8 cellular contexts compared by ENCODE assay signal in the genomic region with DNA sequence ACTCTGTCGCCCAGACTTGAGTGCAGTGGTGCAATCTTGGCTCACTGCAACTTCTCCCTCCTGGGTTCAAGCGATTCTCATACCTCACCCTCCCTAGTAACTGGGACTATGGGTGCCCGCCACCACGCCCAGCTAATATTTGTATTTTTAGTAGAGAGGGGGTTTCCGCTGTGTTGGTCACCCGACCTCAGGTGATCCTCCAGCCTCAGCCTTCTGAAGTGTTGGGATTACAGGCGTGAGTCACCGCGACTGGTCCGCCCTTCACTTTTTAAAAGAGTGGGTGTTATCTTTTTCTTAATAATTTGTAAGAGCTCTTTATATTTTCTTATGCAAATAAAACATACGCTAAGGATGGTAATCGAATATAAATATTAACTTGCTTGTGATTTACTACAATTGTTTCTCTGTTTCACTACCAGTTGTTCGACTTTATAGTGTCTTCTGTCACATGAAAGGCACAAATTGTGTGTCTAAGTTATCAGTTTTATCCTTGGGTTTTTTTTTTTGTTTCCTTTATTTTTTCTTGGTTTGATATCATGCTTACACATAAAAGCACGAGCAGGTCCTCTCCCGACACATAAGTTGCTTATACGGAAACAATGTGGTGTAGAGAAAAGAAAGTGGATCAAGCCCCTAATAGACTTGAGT. TPM values are rescaled to one million over a fixed set of nuclear protein-coding genes. Genes with fewer than 3 reads are reported as not detected.
DNase-seq lines count a peak whose midpoint lies in the region; ATAC-seq, FAIRE-seq and TF ChIP-seq lines count a peak whose summit lies in the region.

No MANE protein-coding gene starts in this region.

- no peak for TF ChIP-seq CTCF in kidney (IDR thresholded peaks at IDR 0.05; ENCODE audit: borderline replicate concordance, extremely low read depth, insufficient read depth)
- no peak for TF ChIP-seq CTCF in GM10248 (IDR thresholded peaks at IDR 0.05; ENCODE audit: control extremely low read depth, extremely low read depth, low read depth, missing control alignments)

- H3K4me1 ChIP-seq in kidney (ENCODE audit: control insufficient read depth in 1 of 2, insufficient read depth in 1 of 2, low read depth in 1 of 2, low read length in 2 of 2), result peaks cover 3 to 8% of the 10 kb centered on the region in 2 donors

- CTCF ChIA-PET in activated naive CD4-positive, alpha-beta T cell treated with anti-CD3 and anti-CD28 coated beads for 36 hours (lab: Charles Lee), result no interaction called here
- CTCF ChIA-PET in activated naive CD4-positive, alpha-beta T cell treated with anti-CD3 and anti-CD28 coated beads, Interleukin-2, amount 10 ng/mL, durations not matched to agents 7 days and 5 days (lab: Charles Lee), result no interaction called here
- CTCF ChIA-PET in GM10248 (lab: Yijun Ruan, JAX), result interaction anchor here (0.8 to 1.5 kb wide), 2 partner anchors 9 to 47 kb away, joined by 3 read pairs; no protein-coding TSS in a partner anchor

- H3K4me3 ChIP-seq in kidney (ENCODE audit: low read length in 2 of 2), result peak overlapping the region; percentile 75 to 91

- H3K27me3 Mint-ChIP-seq in activated naive CD4-positive, alpha-beta T cell treated with anti-CD3 and anti-CD28 coated beads for 36 hours (ENCODE audit: low read depth), result no peaks in the 10 kb centered on the region
- H3K27me3 Mint-ChIP-seq in activated naive CD4-positive, alpha-beta T cell treated with anti-CD3 and anti-CD28 coated beads, Interleukin-2, amount 10 ng/mL, durations not matched to agents 7 days and 5 days, result no peaks in the 10 kb centered on the region

- H3K9me3 ChIP-seq in kidney (ENCODE audit: control insufficient read depth in 1 of 2, low read length in 2 of 2), result no peaks in the 10 kb centered on the region

- H3K9ac ChIP-seq in kidney (ENCODE audit: low read length in 2 of 2), result peak overlapping the region; percentile 50 to 98

- FAIRE-seq in kidney (lab: Jason Lieb, UNC), result no peak

- no peak for ATAC-seq in stimulated activated naive CD8-positive, alpha-beta T cell treated with anti-CD3 and anti-CD28 coated beads, Interleukin-15, Interleukin-2, amounts not matched to agents 100 U/mL and 50 U/mL, for 24 hours
- no peak for ATAC-seq in HG02678 (IDR thresholded peaks at IDR 0.05; ENCODE audit: unreplicated experiment)

- peak overlapping the region; percentile 94 for H3K4me3 Mint-ChIP-seq in activated naive CD4-positive, alpha-beta T cell treated with anti-CD3 and anti-CD28 coated beads for 36 hours
- peak overlapping the region; percentile 94 for H3K4me3 Mint-ChIP-seq in activated naive CD4-positive, alpha-beta T cell treated with anti-CD3 and anti-CD28 coated beads, Interleukin-2, amount 10 ng/mL, durations not matched to agents 7 days and 5 days

- H3K9me3 Mint-ChIP-seq in activated naive CD4-positive, alpha-beta T cell treated with anti-CD3 and anti-CD28 coated beads for 36 hours, result no peaks in the 10 kb centered on the region
- H3K9me3 Mint-ChIP-seq in activated naive CD4-positive, alpha-beta T cell treated with anti-CD3 and anti-CD28 coated beads, Interleukin-2, amount 10 ng/mL, durations not matched to agents 7 days and 5 days, result no peaks in the 10 kb centered on the region

- peak; percentile 39 for DNase-seq in activated naive CD4-positive, alpha-beta T cell treated with anti-CD3 and anti-CD28 coated beads for 36 hours
- no peak for DNase-seq in activated naive CD4-positive, alpha-beta T cell (lab: John Stamatoyannopoulos, UW)
- DNase-seq in activated naive CD4-positive, alpha-beta T cell treated with anti-CD3 and anti-CD28 coated beads, Interleukin-2, amount 10 ng/mL, durations not matched to agents 7 days and 5 days, result no peak
- DNase-seq in kidney (no peak), GM10248 (ENCODE audit: extremely low spot score) (no peak), DMS 273 treated with DMSO at 0.1 percent for 48 hours (lab: John Stamatoyannopoulos, UW) (no peak)
- DNase-seq in stimulated activated naive CD8-positive, alpha-beta T cell treated with anti-CD3 and anti-CD28 coated beads, Interleukin-15, Interleukin-2, amounts not matched to agents 100 U/mL and 50 U/mL, for 24 hours, result peak; percentile 44

- POLR2A ChIA-PET in GM10248 (lab: Yijun Ruan, JAX), result interaction anchor here (0.7 kb wide), 1 partner anchor 12 kb away, joined by 3 read pairs; no protein-coding TSS in a partner anchor

- intact Hi-C loops in activated naive CD4-positive, alpha-beta T cell treated with anti-CD3 and anti-CD28 coated beads for 36 hours (cut with micrococcal nuclease), result loop anchor here (5.0 to 10.0 kb wide), 6 partner anchors 1077 to 1953 kb away; a partner anchor contains a TSS
- intact Hi-C loops in kidney (cut with DNase I), result no loop called here

- peak overlapping the region; percentile 97 for H3K27ac Mint-ChIP-seq in activated naive CD4-positive, alpha-beta T cell treated with anti-CD3 and anti-CD28 coated beads for 36 hours
- H3K27ac Mint-ChIP-seq in activated naive CD4-positive, alpha-beta T cell treated with anti-CD3 and anti-CD28 coated beads, Interleukin-2, amount 10 ng/mL, durations not matched to agents 7 days and 5 days, result peak overlapping the region; percentile 97

- peaks cover 21% of the 10 kb centered on the region for H3K36me3 Mint-ChIP-seq in activated naive CD4-positive, alpha-beta T cell treated with anti-CD3 and anti-CD28 coated beads for 36 hours (ENCODE audit: low read depth)
- H3K36me3 Mint-ChIP-seq in activated naive CD4-positive, alpha-beta T cell treated with anti-CD3 and anti-CD28 coated beads, Interleukin-2, amount 10 ng/mL, durations not matched to agents 7 days and 5 days, result peaks cover 20% of the 10 kb centered on the region

- no peaks in the 10 kb centered on the region for H3K36me3 ChIP-seq in kidney (ENCODE audit: control insufficient read depth in 1 of 2, insufficient read depth in 2 of 2, low read length in 2 of 2)

- H3K4me1 Mint-ChIP-seq in activated naive CD4-positive, alpha-beta T cell treated with anti-CD3 and anti-CD28 coated beads for 36 hours (ENCODE audit: low read depth), result peaks cover 10% of the 10 kb centered on the region
- peaks cover 23% of the 10 kb centered on the region for H3K4me1 Mint-ChIP-seq in activated naive CD4-positive, alpha-beta T cell treated with anti-CD3 and anti-CD28 coated beads, Interleukin-2, amount 10 ng/mL, durations not matched to agents 7 days and 5 days

- H3K27ac ChIP-seq in kidney (ENCODE audit: low read depth in 2 of 2, low read length in 2 of 2), result no peak overlapping the region

RNA-seq across cellular contexts. Expression of a gene that starts 1.9 kb away (rescaled TPM):
- 10 to 100 TPM; 91.5 to 91.9 TPM for total RNA-seq in activated naive CD4-positive, alpha-beta T cell treated with anti-CD3 and anti-CD28 coated beads for 36 hours
- total RNA-seq in kidney, result 80.9 TPM
- polyA plus RNA-seq in kidney (ENCODE audit: insufficient read depth, low read depth, low replicate concordance), result 52.7 TPM

Comparison
In these comparisons a context has a peak if more than half of its experiments do, and no peak if none do; other contexts are left out.
1. DNase-seq: peak in activated naive CD4-positive, alpha-beta T cell treated with anti-CD3 and anti-CD28 coated beads for 36 hours (single experiment) and stimulated activated naive CD8-positive, alpha-beta T cell treated with anti-CD3 and anti-CD28 coated beads, Interleukin-15, Interleukin-2, amounts not matched to agents 100 U/mL and 50 U/mL, for 24 hours (single experiment); none in activated naive CD4-positive, alpha-beta T cell (0 of 4), activated naive CD4-positive, alpha-beta T cell treated with anti-CD3 and anti-CD28 coated beads, Interleukin-2, amount 10 ng/mL, durations not matched to agents 7 days and 5 days (single experiment), kidney (single experiment), GM10248 (single experiment) and DMS 273 treated with DMSO at 0.1 percent for 48 hours (single experiment).